22 cellular contexts compared by ENCODE assay signal in genomic region chr1:159993911-159994310, GRCh38. TPM values are rescaled to one million over a fixed set of nuclear protein-coding genes. Genes with fewer than 3 reads are reported as not detected.
DNase-seq lines count a peak whose midpoint lies in the region; TF ChIP-seq lines count a peak whose summit lies in the region.
"Had no signal": no experiment of that assay in that cellular context is flagged by ENCODE, and none has a peak within 500 bp of the region (broad histone marks: within the 10 kb centered on the region; RNA-seq: fewer than 3 reads in every experiment).

No MANE protein-coding gene starts in this region.

- H3K27ac ChIP-seq in Karpas-422 (ENCODE audit: low read length): no peak overlapping the region
- H3K27ac ChIP-seq in WERI-Rb-1: no peak overlapping the region
- no peak overlapping the region for H3K27ac ChIP-seq in thyroid gland
- H3K27ac ChIP-seq: HL-60 had no signal

- no peak overlapping the region for H3K4me3 Mint-ChIP-seq in type B pancreatic cell
- H3K4me3 Mint-ChIP-seq: CD4-positive, CD25-positive, alpha-beta regulatory T cell; CD8-positive, alpha-beta memory T cell; GM23338 had no signal

- H3K4me2 ChIP-seq in Karpas-422 (ENCODE audit: low read depth, low read length, poor library complexity, severe bottlenecking): no peak overlapping the region
- H3K4me2 ChIP-seq: GM23338 had no signal

- H3K4me1 Mint-ChIP-seq in type B pancreatic cell (ENCODE audit: unreplicated experiment): no peaks in the 10 kb centered on the region

- H3K27me3 Mint-ChIP-seq in type B pancreatic cell: peaks cover 9% of the 10 kb centered on the region

- H3K79me2 ChIP-seq in Karpas-422 (ENCODE audit: low read length): no peaks in the 10 kb centered on the region

- 61 to 67% methylated on average over 2 of the region's 2 CpGs for WGBS in thyroid gland, 2 donors

- no peaks in the 10 kb centered on the region for H3K9me3 Mint-ChIP-seq in type B pancreatic cell
- H3K9me3 Mint-ChIP-seq: CD8-positive, alpha-beta memory T cell; GM23338 had no signal

- H3K27me3 ChIP-seq in Karpas-422 (ENCODE audit: low read length): no peaks in the 10 kb centered on the region
- H3K27me3 ChIP-seq in WERI-Rb-1 (ENCODE audit: insufficient read depth, low read depth, severe bottlenecking): no peaks in the 10 kb centered on the region
- H3K27me3 ChIP-seq in thyroid gland: no peaks in the 10 kb centered on the region

- H3K9me3 ChIP-seq in Karpas-422 (ENCODE audit: low read length) (no peaks in the 10 kb centered on the region), WERI-Rb-1 (ENCODE audit: severe bottlenecking) (no peaks in the 10 kb centered on the region), thyroid gland (no peaks in the 10 kb centered on the region)
- H3K9me3 ChIP-seq: BE2C had no signal

- TF ChIP-seq CTCF in WERI-Rb-1 (IDR thresholded peaks at IDR 0.05; ENCODE audit: low read depth, low read length): no peak
- TF ChIP-seq CTCF in thyroid gland (IDR thresholded peaks at IDR 0.05): no peak
- TF ChIP-seq CTCF in type B pancreatic cell (conservative IDR thresholded peaks at IDR 0.05): no peak

- H2AFZ ChIP-seq in Karpas-422 (ENCODE audit: low read length): no peak overlapping the region
- H2AFZ ChIP-seq: GM23338 had no signal

- H3K4me3 ChIP-seq in Karpas-422 (ENCODE audit: low read length) (no peak overlapping the region), WERI-Rb-1 (ENCODE audit: low read depth, low read length) (no peak overlapping the region), thyroid gland (replicated peaks in 1 of 3) (no peak overlapping the region)
- H3K4me3 ChIP-seq: GM23338, K562 had no signal

- H4K20me1 ChIP-seq in Karpas-422 (ENCODE audit: insufficient read depth, low read depth, low read length): no peaks in the 10 kb centered on the region

- H3K36me3 ChIP-seq in Karpas-422 (ENCODE audit: insufficient read depth, low read length): no peaks in the 10 kb centered on the region
- H3K36me3 ChIP-seq in WERI-Rb-1: no peaks in the 10 kb centered on the region
- H3K36me3 ChIP-seq in thyroid gland: no peaks in the 10 kb centered on the region
- H3K36me3 ChIP-seq: BE2C had no signal

- intact Hi-C loops in thyroid gland (cut with DNase I): no loop called here

- H3K9ac ChIP-seq in Karpas-422 (ENCODE audit: low read length): no peak overlapping the region

- no peak for TF ChIP-seq POLR2A in thyroid gland (IDR thresholded peaks at IDR 0.05)

- H3K4me1 ChIP-seq in Karpas-422 (ENCODE audit: low read length) (no peaks in the 10 kb centered on the region), thyroid gland (no peaks in the 10 kb centered on the region)
- H3K4me1 ChIP-seq: BE2C had no signal

- H3K9me2 ChIP-seq in Karpas-422 (replicated peaks; ENCODE audit: insufficient read depth, low read length): no peaks in the 10 kb centered on the region

- no peak overlapping the region for H3K27ac Mint-ChIP-seq in type B pancreatic cell
- H3K27ac Mint-ChIP-seq: CD4-positive, CD25-positive, alpha-beta regulatory T cell; CD8-positive, alpha-beta memory T cell; GM23338 had no signal

- DNase-seq in NCI-H1105 treated with DMSO at 0.1 percent for 48 hours (lab: John Stamatoyannopoulos, UW): peak; percentile 9
- no peak for DNase-seq in NCI-H1105 (lab: John Stamatoyannopoulos, UW)
- peak; percentile 14 for DNase-seq in Karpas-422
- peak; percentile 71 for DNase-seq in WERI-Rb-1
- DNase-seq in thyroid gland: peak; percentile 25 to 41
- DNase-seq in HuH-7 (ENCODE audit: low spot score): no peak
- no peak for DNase-seq in type B pancreatic cell (ENCODE audit: extremely low spot score, unreplicated experiment)
- DNase-seq: BE2C; C1 segment of cervical spinal cord; CD4-positive, CD25-positive, alpha-beta regulatory T cell; CD8-positive, alpha-beta memory T cell; COR-L47; DMS153; DND-41; EL; HCEC 1CT; IMR-90 had no signal

- H3K36me3 Mint-ChIP-seq in type B pancreatic cell: no peaks in the 10 kb centered on the region
- H3K36me3 Mint-ChIP-seq: CD4-positive, CD25-positive, alpha-beta regulatory T cell; CD8-positive, alpha-beta memory T cell had no signal

RNA-seq across cellular contexts. Expression of gene PIGM, which starts 37.9 kb away (rescaled TPM):
- total RNA-seq in Karpas-422 (2014; rRNA removed; shearing (Covaris generic); ENCODE audit: low replicate concordance): 3.2 and 6.3 TPM in 2 replicates
- total RNA-seq in thyroid gland (1 to 10 TPM; 6.7 to 10.0 (median 7.4) TPM), type B pancreatic cell (ENCODE audit: low replicate concordance) (9.4 and 12.0 TPM in 2 replicates)

RNA-seq across cellular contexts. Expression of gene SLAMF9, which starts 39.9 kb away (rescaled TPM):
- not detected in 2 replicates for total RNA-seq in Karpas-422 (2014; rRNA removed; shearing (Covaris generic); ENCODE audit: low replicate concordance)
- total RNA-seq in thyroid gland (not detected), type B pancreatic cell (ENCODE audit: low replicate concordance) (not detected in 2 replicates)
- total RNA-seq: A172; CD4-positive, CD25-positive, alpha-beta regulatory T cell; CD8-positive, alpha-beta memory T cell; G401; GM23338; K562 had no signal

RNA-seq across cellular contexts. Expression of gene IGSF9, which starts 48.5 kb away (rescaled TPM):
- not detected in 2 replicates for total RNA-seq in Karpas-422 (2014; rRNA removed; shearing (Covaris generic); ENCODE audit: low replicate concordance)
- 1 to 10 TPM in 3 of 4 donors, under 1 TPM in 1; 0.71 to 1.9 (median 1.4) TPM for total RNA-seq in thyroid gland
- 36.4 and 44.3 TPM in 2 replicates for total RNA-seq in type B pancreatic cell (ENCODE audit: low replicate concordance)
- total RNA-seq: CD4-positive, CD25-positive, alpha-beta regulatory T cell; G401; IMR-90 had no signal

Comparison
In these comparisons a context has a peak if more than half of its experiments do, and no peak if none do; other contexts are left out.
1. DNase-seq: peak in NCI-H1105 treated with DMSO at 0.1 percent for 48 hours (single experiment), Karpas-422 (single experiment), WERI-Rb-1 (single experiment) and thyroid gland (2 of 2); none in NCI-H1105 (single experiment), HuH-7 (single experiment) and type B pancreatic cell (single experiment).
2. RNA of gene IGSF9, which starts 48.5 kb away (total RNA-seq): 36.4 to 44.3 TPM in type B pancreatic cell; 0.71 to 1.9 TPM in thyroid gland and not detected in Karpas-422; every median in the first group is over 10 times any median in the second.